In the genomic region with DNA sequence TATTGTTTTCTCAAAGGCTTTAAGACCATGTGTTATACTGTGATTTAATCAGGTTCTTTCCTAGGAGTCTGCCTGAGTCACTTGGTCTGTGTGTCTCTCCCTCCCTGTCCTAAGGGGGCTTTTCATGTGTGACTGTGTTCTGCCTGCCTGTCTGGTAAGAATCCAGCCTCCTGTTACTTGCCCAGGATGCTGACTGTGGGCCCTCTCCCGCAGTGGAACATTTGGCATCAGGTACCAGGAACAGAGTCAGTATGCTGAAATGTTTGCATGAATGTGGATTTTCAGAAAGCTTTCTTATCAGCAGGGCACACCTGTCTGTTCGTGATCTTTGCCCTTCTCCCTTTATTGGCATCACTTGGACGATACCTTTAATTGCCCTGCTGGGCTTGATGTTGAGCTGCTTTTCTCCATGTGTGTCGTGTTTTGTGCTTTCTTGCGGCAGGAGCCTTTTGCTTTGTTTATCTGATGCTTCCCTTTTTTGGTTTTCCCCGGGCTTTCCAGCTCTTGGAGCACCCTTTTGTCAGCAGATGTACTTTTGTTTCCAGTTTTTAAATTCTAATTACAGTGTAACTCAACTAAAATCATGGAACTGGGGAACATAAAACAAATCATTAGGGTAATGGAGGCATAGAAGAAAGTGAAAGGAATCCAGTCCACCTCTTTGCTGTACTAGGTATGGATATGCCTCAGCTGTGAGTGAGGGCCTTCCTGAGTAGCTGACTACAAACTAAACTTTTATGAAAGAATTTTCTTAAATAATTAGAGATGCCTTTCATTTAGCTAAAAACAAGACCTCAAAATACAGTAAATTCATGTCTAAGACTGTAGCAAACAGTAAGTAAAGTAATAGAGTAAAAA, we compare ENCODE assay signal across 8 cellular contexts.
DNase-seq lines count a peak whose midpoint lies in the region; ATAC-seq, FAIRE-seq and TF ChIP-seq lines count a peak whose summit lies in the region.

No MANE protein-coding gene starts in this region.

- H3K9me3 ChIP-seq in pancreas, result no peaks in the 10 kb centered on the region

- 23 to 34% methylated on average over 6 of the region's 6 CpGs for WGBS in pancreas, 2 donors

- TF ChIP-seq CTCF in epithelial cell of esophagus (IDR thresholded peaks at IDR 0.05; ENCODE audit: insufficient read depth, low read depth, low read length, missing control alignments) (no peak), pancreas (IDR thresholded peaks at IDR 0.05) (no peak)

- intact Hi-C loops in pancreas (cut with DNase I), result no loop called here

- H3K36me3 ChIP-seq in pancreas, result no peaks in the 10 kb centered on the region

- H3K4me1 ChIP-seq in pancreas, result peaks cover 0 to 11% (median 6%) of the 10 kb centered on the region in 3 donors

- no peak overlapping the region for H3K4me3 ChIP-seq in epithelial cell of esophagus (ENCODE audit: low read length)
- H3K4me3 ChIP-seq in pancreas, result no peak overlapping the region

- no peaks in the 10 kb centered on the region for H3K27me3 ChIP-seq in pancreas

- ATAC-seq in pancreas (peak; percentile 55 to 82 (median 74)), GM21390 (IDR thresholded peaks at IDR 0.05; ENCODE audit: unreplicated experiment) (no peak), GM18867 (IDR thresholded peaks at IDR 0.05; ENCODE audit: unreplicated experiment) (no peak)

- DNase-seq in GM03348 (ENCODE audit: low spot score) (peak; percentile 34), NCI-H524 treated with DMSO at 0.1 percent for 48 hours (lab: John Stamatoyannopoulos, UW) (peak; percentile 99), epithelial cell of esophagus (ENCODE audit: low read depth) (peak; percentile 26), pancreas (no peak), amniotic stem cell (lab: John Stamatoyannopoulos, UW) (no peak), COLO829 (ENCODE audit: low spot score) (no peak)

- FAIRE-seq in pancreas (lab: Jason Lieb, UNC), result no peak

- H3K27ac ChIP-seq in pancreas, result peak overlapping the region in 2 of 4 donors; percentile 18 to 36

Comparison
In these comparisons a context has a peak if more than half of its experiments do, and no peak if none do; other contexts are left out.
1. DNase-seq: peak in GM03348 (single experiment), NCI-H524 treated with DMSO at 0.1 percent for 48 hours (single experiment) and epithelial cell of esophagus (single experiment); none in pancreas (0 of 6), amniotic stem cell (single experiment) and COLO829 (single experiment).
2. ATAC-seq: peak in pancreas (4 of 4); none in GM21390 (single experiment) and GM18867 (single experiment).